ENCODE assay signal across 8 cellular contexts in the genomic region with DNA sequence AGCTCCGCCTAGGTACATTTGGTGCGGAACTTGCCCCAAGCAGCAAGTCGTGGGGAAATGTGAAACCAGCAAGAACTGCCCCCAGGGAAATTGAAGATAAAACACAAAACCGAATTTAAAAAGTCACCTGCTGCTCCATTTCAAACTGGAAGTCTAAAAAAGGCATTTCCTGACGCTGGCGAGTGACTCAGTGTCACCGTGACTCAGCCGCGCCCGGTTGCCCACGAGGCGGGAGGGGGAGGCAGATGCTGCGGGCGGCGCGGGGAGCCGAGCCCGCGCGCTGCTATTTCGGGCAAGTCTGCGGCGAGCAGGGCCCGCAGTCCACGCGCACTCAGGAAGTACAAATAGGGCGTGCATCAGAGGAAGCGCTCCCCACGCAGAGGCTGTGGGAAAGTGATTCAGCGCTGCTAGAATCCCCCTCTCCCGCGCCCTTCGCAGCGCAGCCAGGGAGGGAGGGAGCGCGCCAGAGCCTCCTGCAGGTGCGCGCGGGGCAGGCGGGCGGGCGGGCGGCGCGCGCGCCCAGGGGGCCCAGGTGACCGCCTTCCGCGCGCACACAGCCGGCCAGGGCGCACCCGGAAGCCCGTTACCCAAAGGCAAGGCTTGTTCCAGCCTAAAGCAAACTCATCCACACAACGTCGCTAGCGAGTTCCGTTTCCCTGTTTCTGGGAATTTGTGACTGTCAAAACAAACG.
DNase-seq lines count a peak whose midpoint lies in the region; ATAC-seq and TF ChIP-seq lines count a peak whose summit lies in the region.

No MANE protein-coding gene starts in this region.

- peaks cover 44% of the 10 kb centered on the region for H3K27me3 Mint-ChIP-seq in activated CD4-positive, alpha-beta T cell treated with anti-CD3 and anti-CD28 coated beads for 36 hours

- H3K4me3 ChIP-seq in coronary artery (peak overlapping the region; percentile 86), liver (ENCODE audit: low read depth in 1 of 3, low read length in 3 of 3) (peak overlapping the region; percentile 50 to 81 (median 59))

- H3K4me1 ChIP-seq in liver (ENCODE audit: control insufficient read depth in 4 of 4, insufficient read depth in 4 of 4, low read length in 3 of 4), result peaks cover 0 to 11% (median 5%) of the 10 kb centered on the region in 4 donors

- DNase-seq in NCI-H2029 treated with DMSO at 0.1 percent for 48 hours (lab: John Stamatoyannopoulos, UW), result peak; percentile 61
- DNase-seq in activated CD4-positive, alpha-beta T cell treated with anti-CD3 and anti-CD28 coated beads for 36 hours, result peak; percentile 89
- DNase-seq in coronary artery (ENCODE audit: low spot score), result peak; percentile 88
- DNase-seq in stimulated activated CD4-positive, alpha-beta T cell treated with anti-CD3 and anti-CD28 coated beads, Interleukin-4, amount 100 ng/mL, for 1 hour, result peak; percentile 75
- no peak for DNase-seq in NK-92 treated with Interleukin-12 subunit alpha and Interleukin-12 subunit beta, amount 100 ng/mL, for 24 hours (lab: John Stamatoyannopoulos, UW)

- H3K27me3 ChIP-seq in liver (ENCODE audit: control insufficient read depth in 4 of 4, insufficient read depth in 4 of 4, low read length in 3 of 4), result no peaks in the 10 kb centered on the region

- H3K36me3 Mint-ChIP-seq in activated CD4-positive, alpha-beta T cell treated with anti-CD3 and anti-CD28 coated beads for 36 hours (ENCODE audit: low read depth), result no peaks in the 10 kb centered on the region

- CTCF ChIA-PET in activated CD4-positive, alpha-beta T cell treated with anti-CD3 and anti-CD28 coated beads for 36 hours (lab: Charles Lee), result interaction anchor here (0.8 kb wide), 1 partner anchor 20 kb away, joined by 3 read pairs; no protein-coding TSS in a partner anchor

- peak overlapping the region; percentile 68 for H3K4me3 Mint-ChIP-seq in activated CD4-positive, alpha-beta T cell treated with anti-CD3 and anti-CD28 coated beads for 36 hours

- H3K9me3 ChIP-seq in liver (ENCODE audit: control insufficient read depth in 4 of 4, low read length in 3 of 4), result no peaks in the 10 kb centered on the region

- peak overlapping the region; percentile 59 for H3K27ac Mint-ChIP-seq in activated CD4-positive, alpha-beta T cell treated with anti-CD3 and anti-CD28 coated beads for 36 hours

- intact Hi-C loops in activated CD4-positive, alpha-beta T cell treated with anti-CD3 and anti-CD28 coated beads for 36 hours (cut with DNase I, micrococcal nuclease), result loop anchor here (1.0 to 10.0 kb wide), 7 partner anchors 181 to 976 kb away; partner anchors contain the start of gene IRS2 (in 2 of the 2)

- H3K4me1 Mint-ChIP-seq in activated CD4-positive, alpha-beta T cell treated with anti-CD3 and anti-CD28 coated beads for 36 hours, result peaks cover 10% of the 10 kb centered on the region

- WGBS in liver, result under 1% methylated on average over 60 of the region's 60 CpGs

- ATAC-seq in GM18511 (IDR thresholded peaks at IDR 0.05; ENCODE audit: unreplicated experiment) (peak; percentile 72), HG02885 (IDR thresholded peaks at IDR 0.05; ENCODE audit: poor library complexity, unreplicated experiment) (peak; percentile 60)
- peak; percentile 79 for ATAC-seq in activated CD4-positive, alpha-beta T cell treated with anti-CD3 and anti-CD28 coated beads for 36 hours

- TF ChIP-seq CTCF in coronary artery (IDR thresholded peaks at IDR 0.05) (peak; percentile 2), liver (IDR thresholded peaks at IDR 0.05; ENCODE audit: low read depth, low read length, missing input control) (peak; percentile 15)

- POLR2A ChIA-PET in activated CD4-positive, alpha-beta T cell treated with anti-CD3 and anti-CD28 coated beads for 36 hours (lab: Charles Lee), result no interaction called here

- no peak for TF ChIP-seq RAD21 in liver (IDR thresholded peaks at IDR 0.05)

- peak overlapping the region; percentile 75 to 82 for H3K27ac ChIP-seq in coronary artery
- peak overlapping the region; percentile 47 to 80 for H3K27ac ChIP-seq in liver (ENCODE audit: low read depth in 1 of 2, low read length in 2 of 2)

- H3K36me3 ChIP-seq in liver (ENCODE audit: control insufficient read depth in 4 of 4, insufficient read depth in 3 of 4, low read depth in 1 of 4, low read length in 3 of 4), result no peaks in the 10 kb centered on the region

- H3K9me3 Mint-ChIP-seq in activated CD4-positive, alpha-beta T cell treated with anti-CD3 and anti-CD28 coated beads for 36 hours (ENCODE audit: low read depth), result peaks cover 8% of the 10 kb centered on the region

- peak overlapping the region; percentile 2 to 78 for H3K9ac ChIP-seq in liver (ENCODE audit: low read depth in 1 of 2, low read length in 2 of 2)

TF ChIP-seq in liver, 16 proteins besides CTCF, POLR2A, EP300 and RAD21:
- TF ChIP-seq, protein P1, sequence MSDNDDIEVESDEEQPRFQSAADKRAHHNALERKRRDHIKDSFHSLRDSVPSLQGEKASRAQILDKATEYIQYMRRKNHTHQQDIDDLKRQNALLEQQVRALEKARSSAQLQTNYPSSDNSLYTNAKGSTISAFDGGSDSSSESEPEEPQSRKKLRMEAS (IDR thresholded peaks at IDR 0.05), result peak; percentile 37
- TF ChIP-seq EGR1 (IDR thresholded peaks at IDR 0.05; ENCODE audit: low read depth in 2 of 2), result no peak
- TF ChIP-seq HNF4G (IDR thresholded peaks at IDR 0.05), result no peak
- TF ChIP-seq HNF4A (conservative IDR thresholded peaks at IDR 0.05), result peak in 1 of 2 donors; percentile 14
- TF ChIP-seq JUND (IDR thresholded peaks at IDR 0.05), result peak in 1 of 2 donors; percentile 35
